In the genomic region with DNA sequence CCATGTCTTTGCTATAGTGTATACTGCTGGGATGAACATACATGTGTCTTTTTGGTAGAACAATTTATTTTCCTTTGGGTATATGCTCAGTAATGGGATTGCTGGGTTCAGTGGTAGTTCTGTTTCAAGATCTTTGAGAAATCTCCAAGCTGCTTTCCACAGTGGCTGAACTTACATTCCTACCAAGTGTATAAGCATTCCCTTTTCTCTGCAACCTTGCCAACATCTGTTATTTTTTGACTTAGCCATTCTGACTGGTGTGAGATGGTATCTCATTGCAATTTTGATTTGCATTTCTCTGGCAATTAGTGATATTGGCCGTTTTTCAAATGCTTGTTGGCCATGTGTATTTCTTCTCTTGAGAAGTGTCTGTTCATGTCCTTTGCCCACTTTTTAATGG, we compare ENCODE assay signal across 1 cellular context.
A peak's percentile ranks its signal among the peaks of the same experiment; 100 is the strongest.
TF ChIP-seq lines count a peak whose summit lies in the region.

No MANE protein-coding gene starts in this region.

TF ChIP-seq in SK-N-SH, 30 proteins besides CTCF, POLR2A, EP300 and RAD21 (continued from another document):
- TF ChIP-seq, protein P1, sequence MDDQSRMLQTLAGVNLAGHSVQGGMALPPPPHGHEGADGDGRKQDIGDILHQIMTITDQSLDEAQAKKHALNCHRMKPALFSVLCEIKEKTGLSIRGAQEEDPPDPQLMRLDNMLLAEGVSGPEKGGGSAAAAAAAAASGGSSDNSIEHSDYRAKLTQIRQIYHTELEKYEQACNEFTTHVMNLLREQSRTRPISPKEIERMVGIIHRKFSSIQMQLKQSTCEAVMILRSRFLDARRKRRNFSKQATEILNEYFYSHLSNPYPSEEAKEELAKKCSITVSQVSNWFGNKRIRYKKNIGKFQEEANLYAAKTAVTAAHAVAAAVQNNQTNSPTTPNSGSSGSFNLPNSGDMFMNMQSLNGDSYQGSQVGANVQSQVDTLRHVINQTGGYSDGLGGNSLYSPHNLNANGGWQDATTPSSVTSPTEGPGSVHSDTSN (IDR thresholded peaks at IDR 0.05), result 0 out of 2 replicates have a peak, but pooled peaks have one; percentile 15
- peak; percentile 55; the same call in 1 of the 2 replicates for TF ChIP-seq TCF12 (IDR thresholded peaks at IDR 0.05)
